In genomic region chr12:3071107-3071506, GRCh38 we compare ENCODE assay signal across 16 cellular contexts. TPM values are rescaled to one million over a fixed set of nuclear protein-coding genes. Genes with fewer than 3 reads are reported as not detected.
DNase-seq lines count a peak whose midpoint lies in the region; ATAC-seq and TF ChIP-seq lines count a peak whose summit lies in the region.
"Had no signal": no experiment of that assay in that cellular context is flagged by ENCODE, and none has a peak within 500 bp of the region (broad histone marks: within the 10 kb centered on the region; RNA-seq: fewer than 3 reads in every experiment).

No MANE protein-coding gene starts in this region.

- TF ChIP-seq CTCF in left ventricle myocardium inferior (IDR thresholded peaks at IDR 0.05; ENCODE audit: borderline replicate concordance), result no peak

- no peaks in the 10 kb centered on the region for H3K36me3 ChIP-seq in left ventricle myocardium inferior

- no peaks in the 10 kb centered on the region for H3K9me3 ChIP-seq in left ventricle myocardium inferior (replicated peaks)
- H3K9me3 ChIP-seq: SK-N-SH had no signal

- peak overlapping the region; percentile 47 for H3K27ac ChIP-seq in left ventricle myocardium inferior (replicated peaks)

- no peak overlapping the region for H3K4me3 ChIP-seq in left ventricle myocardium inferior

- intact Hi-C loops in left ventricle myocardium inferior (cut with micrococcal nuclease), result no loop called here
- intact Hi-C loops in posterior vena cava (cut with DNase I), result loop anchor here (5.0 to 10.0 kb wide), 3 partner anchors 131 to 204 kb away; no protein-coding TSS in a partner anchor

- H3K27me3 ChIP-seq in left ventricle myocardium inferior (ENCODE audit: low read depth), result no peaks in the 10 kb centered on the region

- DNase-seq in ELF-1 (ENCODE audit: low read depth, low spot score), result peak; percentile 65
- DNase-seq in NCI-H226, result peak; percentile 60
- no peak for DNase-seq in left ventricle myocardium inferior
- peak; percentile 38 for DNase-seq in posterior vena cava (ENCODE audit: low spot score)
- DNase-seq in NCI-H187 (lab: John Stamatoyannopoulos, UW), result no peak
- DNase-seq in NAMALWA (ENCODE audit: low spot score), result no peak
- DNase-seq: activated CD8-positive, alpha-beta memory T cell treated with anti-CD3 and anti-CD28 coated beads, Interleukin-2, amount 10 ng/mL, durations not matched to agents 7 days and 5 days; caudate nucleus; NCI-H1930; NCI-H526 treated with DMSO at 0.1 percent for 48 hours; SK-N-SH; small intestine; stimulated activated CD4-positive, alpha-beta T cell treated with anti-CD3 and anti-CD28 coated beads, Interleukin-4, amount 100 ng/mL, for 1 hour had no signal

- H3K4me1 ChIP-seq in left ventricle myocardium inferior, result peaks cover 41% of the 10 kb centered on the region

- ATAC-seq in HG02759 (IDR thresholded peaks at IDR 0.05; ENCODE audit: unreplicated experiment), result no peak
- ATAC-seq: activated CD8-positive, alpha-beta memory T cell treated with anti-CD3 and anti-CD28 coated beads, Interleukin-2, amount 10 ng/mL, durations not matched to agents 7 days and 5 days; HCT116; Panc1 had no signal

RNA-seq across cellular contexts. Expression of gene TSPAN9, which starts 6.1 kb away (rescaled TPM):
- 305 TPM for total RNA-seq in left ventricle myocardium inferior
- 10 to 100 TPM; 34.2 to 38.5 TPM for total RNA-seq in posterior vena cava
- total RNA-seq: activated CD8-positive, alpha-beta memory T cell treated with anti-CD3 and anti-CD28 coated beads, Interleukin-2, amount 10 ng/mL, durations not matched to agents 7 days and 5 days had no signal

Comparison
In these comparisons a context has a peak if more than half of its experiments do, and no peak if none do; other contexts are left out.
1. DNase-seq: peak in ELF-1 (single experiment), NCI-H226 (single experiment) and posterior vena cava (single experiment); none in left ventricle myocardium inferior (single experiment), NCI-H187 (0 of 2) and NAMALWA (single experiment).